ENCODE assay signal across 8 cellular contexts in the genomic region with DNA sequence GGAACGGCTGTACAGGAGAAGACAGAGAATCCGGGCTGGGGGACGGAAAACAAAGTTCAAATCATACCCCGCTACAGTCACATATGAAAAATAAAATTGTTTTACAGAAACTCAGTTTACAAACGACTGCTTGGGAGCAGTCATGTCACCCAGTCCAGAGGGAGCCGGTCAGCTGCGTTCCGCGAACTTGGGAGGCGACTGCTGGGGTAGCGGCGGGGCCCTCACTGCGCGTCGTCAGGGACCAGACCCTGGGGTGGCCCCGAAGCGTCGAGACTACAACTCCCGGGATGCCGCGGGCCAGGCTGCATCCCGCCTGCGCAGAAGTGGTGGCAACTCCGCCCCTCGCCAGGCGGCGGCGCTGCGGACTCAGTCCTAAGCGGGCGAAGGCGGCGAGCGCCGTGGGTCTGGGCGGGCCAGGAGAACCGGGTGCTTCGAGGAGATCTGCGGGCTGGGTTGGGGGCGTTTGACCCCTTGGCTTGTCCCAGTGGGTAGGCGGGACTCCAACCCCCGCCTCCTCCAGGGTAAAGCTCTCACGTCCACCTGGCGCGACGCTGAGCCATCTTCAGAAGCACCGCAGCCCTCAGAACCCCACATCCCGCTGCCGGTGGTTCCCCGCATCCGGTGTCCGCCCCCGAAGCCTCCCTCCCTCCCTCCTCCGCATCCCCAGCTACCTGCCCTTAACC. TPM values are rescaled to one million over a fixed set of nuclear protein-coding genes. Genes with fewer than 3 reads are reported as not detected.
DNase-seq lines count a peak whose midpoint lies in the region; ATAC-seq and TF ChIP-seq lines count a peak whose summit lies in the region.

No MANE protein-coding gene starts in this region.

- intact Hi-C loops in Right ventricle myocardium superior (cut with DNase I) = loop anchor here (10.0 kb wide), 1 partner anchor 238 kb away; no protein-coding TSS in a partner anchor

- no peaks in the 10 kb centered on the region for H3K9me3 Mint-ChIP-seq in activated naive CD8-positive, alpha-beta T cell treated with anti-CD3 and anti-CD28 coated beads for 36 hours

- peaks cover 21% of the 10 kb centered on the region for H3K36me3 Mint-ChIP-seq in activated naive CD8-positive, alpha-beta T cell treated with anti-CD3 and anti-CD28 coated beads for 36 hours

- H3K4me1 Mint-ChIP-seq in activated naive CD8-positive, alpha-beta T cell treated with anti-CD3 and anti-CD28 coated beads for 36 hours = peaks cover 43% of the 10 kb centered on the region

- peak overlapping the region; percentile 90 for H2AFZ ChIP-seq in parathyroid adenoma

- H3K9ac ChIP-seq in parathyroid adenoma = peak overlapping the region; percentile 21

- H3K27me3 Mint-ChIP-seq in activated naive CD8-positive, alpha-beta T cell treated with anti-CD3 and anti-CD28 coated beads for 36 hours = no peaks in the 10 kb centered on the region

- H3K27ac Mint-ChIP-seq in activated naive CD8-positive, alpha-beta T cell treated with anti-CD3 and anti-CD28 coated beads for 36 hours = peak overlapping the region; percentile 91

- peak overlapping the region; percentile 97 for H3K4me3 ChIP-seq in parathyroid adenoma (ENCODE audit: low read depth, low read length)
- H3K4me3 ChIP-seq in tibial nerve = peak overlapping the region; percentile 34 to 73 (median 58)

- H3K9me3 ChIP-seq in parathyroid adenoma (ENCODE audit: control insufficient read depth, low read length) = no peaks in the 10 kb centered on the region
- no peaks in the 10 kb centered on the region for H3K9me3 ChIP-seq in tibial nerve

- DNase-seq in NCI-H1092 (lab: John Stamatoyannopoulos, UW) (peak; percentile 85), Right ventricle myocardium superior (peak; percentile 97), tibial nerve (ENCODE audit: low spot score in 2 of 2) (peak; percentile 89 to 95)
- peak; percentile 93 for DNase-seq in activated naive CD8-positive, alpha-beta T cell treated with anti-CD3 and anti-CD28 coated beads for 36 hours

- peak; percentile 88 for ATAC-seq in HG02642 (IDR thresholded peaks at IDR 0.05; ENCODE audit: poor library complexity, unreplicated experiment)
- ATAC-seq in SK-N-SH treated with all-trans-retinoic acid at 6 μM for 48 hours = peak; percentile 98
- peak; percentile 98 for ATAC-seq in Right ventricle myocardium superior (ENCODE audit: poor library complexity)

- no peaks in the 10 kb centered on the region for H3K79me2 ChIP-seq in parathyroid adenoma

- peak; percentile 81 to 96 for TF ChIP-seq EP300 in tibial nerve (IDR thresholded peaks at IDR 0.05)

- H3K27ac ChIP-seq in parathyroid adenoma (peak overlapping the region; percentile 71), tibial nerve (peak overlapping the region; percentile 82 to 94 (median 86))

- peak; percentile 74 to 85 for TF ChIP-seq POLR2A in tibial nerve (IDR thresholded peaks at IDR 0.05)

- H3K4me1 ChIP-seq in parathyroid adenoma = peaks cover 3% of the 10 kb centered on the region
- peaks cover 0 to 16% (median 6%) of the 10 kb centered on the region in 4 donors for H3K4me1 ChIP-seq in tibial nerve

- H3K27me3 ChIP-seq in parathyroid adenoma (ENCODE audit: control insufficient read depth, insufficient read depth, low read length) (no peaks in the 10 kb centered on the region), tibial nerve (no peaks in the 10 kb centered on the region)

- no peaks in the 10 kb centered on the region for H3K36me3 ChIP-seq in parathyroid adenoma (ENCODE audit: control insufficient read depth, insufficient read depth, low read length)
- no peaks in the 10 kb centered on the region for H3K36me3 ChIP-seq in tibial nerve

- H3K4me2 ChIP-seq in parathyroid adenoma (ENCODE audit: low read length) = peak overlapping the region; percentile 94

- WGBS in tibial nerve, 2 donors = 0 to 1% methylated on average over 18 to 40 of the region's 54 CpGs

- TF ChIP-seq CTCF in GM12874 (IDR thresholded peaks at IDR 0.05; ENCODE audit: insufficient read depth, low read depth, low read length) (peak; percentile 100), parathyroid adenoma (IDR thresholded peaks at IDR 0.05) (peak; percentile 79), tibial nerve (IDR thresholded peaks at IDR 0.05) (peak; percentile 94 to 99 (median 99))

- peak overlapping the region; percentile 88 for H3K4me3 Mint-ChIP-seq in activated naive CD8-positive, alpha-beta T cell treated with anti-CD3 and anti-CD28 coated beads for 36 hours

TF ChIP-seq in SK-N-SH treated with all-trans-retinoic acid at 6 μM for 48 hours, 23 proteins besides CTCF, POLR2A, EP300 and RAD21 (continues in another document):
- TF ChIP-seq SNAI2 (CRISPR knock-in tag; IDR thresholded peaks at IDR 0.05) (no peak), ISL1 (CRISPR knock-in tag; IDR thresholded peaks at IDR 0.05) (no peak), GLIS3 (CRISPR knock-in tag; IDR thresholded peaks at IDR 0.05) (no peak), RARB (CRISPR knock-in tag; IDR thresholded peaks at IDR 0.05) (no peak), ESRRG (CRISPR knock-in tag; IDR thresholded peaks at IDR 0.05) (no peak), ZNF70 (CRISPR knock-in tag; IDR thresholded peaks at IDR 0.05) (no peak), ZNF565 (CRISPR knock-in tag; conservative IDR thresholded peaks at IDR 0.05; ENCODE audit: low read depth) (no peak), PPARA (CRISPR knock-in tag; IDR thresholded peaks at IDR 0.05; ENCODE audit: borderline replicate concordance) (no peak), BACH2 (CRISPR knock-in tag; IDR thresholded peaks at IDR 0.05; ENCODE audit: borderline replicate concordance) (no peak), ARNTL (CRISPR knock-in tag; IDR thresholded peaks at IDR 0.05; ENCODE audit: borderline replicate concordance, low read depth) (no peak), ZFP30 (CRISPR knock-in tag; IDR thresholded peaks at IDR 0.05) (no peak)
- TF ChIP-seq, protein P1, sequence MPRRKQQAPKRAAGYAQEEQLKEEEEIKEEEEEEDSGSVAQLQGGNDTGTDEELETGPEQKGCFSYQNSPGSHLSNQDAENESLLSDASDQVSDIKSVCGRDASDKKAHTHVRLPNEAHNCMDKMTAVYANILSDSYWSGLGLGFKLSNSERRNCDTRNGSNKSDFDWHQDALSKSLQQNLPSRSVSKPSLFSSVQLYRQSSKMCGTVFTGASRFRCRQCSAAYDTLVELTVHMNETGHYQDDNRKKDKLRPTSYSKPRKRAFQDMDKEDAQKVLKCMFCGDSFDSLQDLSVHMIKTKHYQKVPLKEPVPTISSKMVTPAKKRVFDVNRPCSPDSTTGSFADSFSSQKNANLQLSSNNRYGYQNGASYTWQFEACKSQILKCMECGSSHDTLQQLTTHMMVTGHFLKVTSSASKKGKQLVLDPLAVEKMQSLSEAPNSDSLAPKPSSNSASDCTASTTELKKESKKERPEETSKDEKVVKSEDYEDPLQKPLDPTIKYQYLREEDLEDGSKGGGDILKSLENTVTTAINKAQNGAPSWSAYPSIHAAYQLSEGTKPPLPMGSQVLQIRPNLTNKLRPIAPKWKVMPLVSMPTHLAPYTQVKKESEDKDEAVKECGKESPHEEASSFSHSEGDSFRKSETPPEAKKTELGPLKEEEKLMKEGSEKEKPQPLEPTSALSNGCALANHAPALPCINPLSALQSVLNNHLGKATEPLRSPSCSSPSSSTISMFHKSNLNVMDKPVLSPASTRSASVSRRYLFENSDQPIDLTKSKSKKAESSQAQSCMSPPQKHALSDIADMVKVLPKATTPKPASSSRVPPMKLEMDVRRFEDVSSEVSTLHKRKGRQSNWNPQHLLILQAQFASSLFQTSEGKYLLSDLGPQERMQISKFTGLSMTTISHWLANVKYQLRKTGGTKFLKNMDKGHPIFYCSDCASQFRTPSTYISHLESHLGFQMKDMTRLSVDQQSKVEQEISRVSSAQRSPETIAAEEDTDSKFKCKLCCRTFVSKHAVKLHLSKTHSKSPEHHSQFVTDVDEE (CRISPR knock-in tag; IDR thresholded peaks at IDR 0.05) = no peak
- TF ChIP-seq, protein P2, sequence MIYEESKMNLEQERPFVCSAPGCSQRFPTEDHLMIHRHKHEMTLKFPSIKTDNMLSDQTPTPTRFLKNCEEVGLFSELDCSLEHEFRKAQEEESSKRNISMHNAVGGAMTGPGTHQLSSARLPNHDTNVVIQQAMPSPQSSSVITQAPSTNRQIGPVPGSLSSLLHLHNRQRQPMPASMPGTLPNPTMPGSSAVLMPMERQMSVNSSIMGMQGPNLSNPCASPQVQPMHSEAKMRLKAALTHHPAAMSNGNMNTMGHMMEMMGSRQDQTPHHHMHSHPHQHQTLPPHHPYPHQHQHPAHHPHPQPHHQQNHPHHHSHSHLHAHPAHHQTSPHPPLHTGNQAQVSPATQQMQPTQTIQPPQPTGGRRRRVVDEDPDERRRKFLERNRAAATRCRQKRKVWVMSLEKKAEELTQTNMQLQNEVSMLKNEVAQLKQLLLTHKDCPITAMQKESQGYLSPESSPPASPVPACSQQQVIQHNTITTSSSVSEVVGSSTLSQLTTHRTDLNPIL (CRISPR knock-in tag; IDR thresholded peaks at IDR 0.05; ENCODE audit: low read depth) = no peak

RNA-seq across cellular contexts. Expression of a gene that starts 4.0 kb away (rescaled TPM):
- total RNA-seq in activated naive CD8-positive, alpha-beta T cell treated with anti-CD3 and anti-CD28 coated beads for 36 hours = 10 to 100 TPM; 67.7 to 69.4 TPM
- total RNA-seq in Right ventricle myocardium superior (not detected), tibial nerve (under 1 TPM in 1 of 4 donors, not detected in 3; 0.39 TPM)

RNA-seq across cellular contexts. Expression of a gene that starts 11.1 kb away (rescaled TPM):
- total RNA-seq in activated naive CD8-positive, alpha-beta T cell treated with anti-CD3 and anti-CD28 coated beads for 36 hours = over 10,000 TPM in 1 of 2 experiments, 1,000 to 10,000 TPM in 1; 8,498 to 10,099 TPM
- total RNA-seq in Right ventricle myocardium superior (19,155 TPM), tibial nerve (1,000 to 10,000 TPM in 3 of 4 donors, 100 to 1,000 TPM in 1; 649 to 2,915 (median 1,530) TPM)

RNA-seq across cellular contexts. Expression of a gene that starts 11.4 kb away (rescaled TPM):
- total RNA-seq in activated naive CD8-positive, alpha-beta T cell treated with anti-CD3 and anti-CD28 coated beads for 36 hours = 1 to 10 TPM; 8.2 to 9.4 TPM
- 48.4 TPM for total RNA-seq in Right ventricle myocardium superior
- 10 to 100 TPM; 41.6 to 58.8 (median 47.8) TPM for total RNA-seq in tibial nerve

RNA-seq across cellular contexts. Expression of a gene that starts 18.3 kb away (rescaled TPM):
- total RNA-seq in activated naive CD8-positive, alpha-beta T cell treated with anti-CD3 and anti-CD28 coated beads for 36 hours = 10 to 100 TPM; 17.2 to 18.7 TPM
- total RNA-seq in Right ventricle myocardium superior (0.24 TPM), tibial nerve (1 to 10 TPM in 2 of 4 donors, under 1 TPM in 1, not detected in 1; 0.20 to 4.8 (median 1.0) TPM)

RNA-seq across cellular contexts. Expression of a gene that starts 27.0 kb away (rescaled TPM):
- total RNA-seq in activated naive CD8-positive, alpha-beta T cell treated with anti-CD3 and anti-CD28 coated beads for 36 hours = 1 to 10 TPM; 1.5 to 2.7 TPM
- not detected for total RNA-seq in Right ventricle myocardium superior
- under 1 TPM in 1 of 4 donors, not detected in 3; 0.84 TPM for total RNA-seq in tibial nerve

Comparison
In these comparisons a context has a peak if more than half of its experiments do, and no peak if none do; other contexts are left out.
1. Peak in every context shown above with its lines: DNase-seq, ATAC-seq, H3K4me3 ChIP-seq and H3K27ac ChIP-seq.
2. RNA of a gene that starts 4.0 kb away (total RNA-seq): 67.7 to 69.4 TPM in activated naive CD8-positive, alpha-beta T cell treated with anti-CD3 and anti-CD28 coated beads for 36 hours; 0.39 TPM in tibial nerve and not detected in Right ventricle myocardium superior (single experiment); every median in the first group is over 10 times any median in the second.